In genomic region chr6:96923400-96923799, GRCh38 we compare ENCODE assay signal across 9 cellular contexts. TPM values are rescaled to one million over a fixed set of nuclear protein-coding genes. Genes with fewer than 3 reads are reported as not detected.
DNase-seq lines count a peak whose midpoint lies in the region; ATAC-seq and TF ChIP-seq lines count a peak whose summit lies in the region.
"Had no signal": no experiment of that assay in that cellular context is flagged by ENCODE, and none has a peak within 500 bp of the region (broad histone marks: within the 10 kb centered on the region; RNA-seq: fewer than 3 reads in every experiment).

No MANE protein-coding gene starts in this region.

- H3K27me3 ChIP-seq in DND-41 (ENCODE audit: insufficient read depth, low read length, poor library complexity) (peaks cover 25% of the 10 kb centered on the region), NT2/D1 (ENCODE audit: insufficient read depth, insufficient read length) (peaks cover 9% of the 10 kb centered on the region), aorta (ENCODE audit: control insufficient read depth in 1 of 2, insufficient read depth in 2 of 2, low read length in 1 of 2) (no peaks in the 10 kb centered on the region)

- no peaks in the 10 kb centered on the region for H4K20me1 ChIP-seq in DND-41 (ENCODE audit: insufficient read depth, low read length)

- TF ChIP-seq CTCF in DND-41 (IDR thresholded peaks at IDR 0.05; ENCODE audit: borderline replicate concordance, extremely low read depth, low read length, poor library complexity, severe bottlenecking) (no peak), progenitor cell of endocrine pancreas (IDR thresholded peaks at IDR 0.05; ENCODE audit: unreplicated experiment) (no peak)

- peak overlapping the region; percentile 97 for H3K27ac Mint-ChIP-seq in progenitor cell of endocrine pancreas

- H3K36me3 ChIP-seq in DND-41 (ENCODE audit: insufficient read depth, low read length) (no peaks in the 10 kb centered on the region; the same call in 1 of the 2 replicates), NT2/D1 (ENCODE audit: insufficient read depth, insufficient read length, low read length) (no peaks in the 10 kb centered on the region), aorta (ENCODE audit: control insufficient read depth in 1 of 2, insufficient read depth in 2 of 2, low read length in 1 of 2) (no peaks in the 10 kb centered on the region)

- H3K27ac ChIP-seq in DND-41 (ENCODE audit: low read length) (no peak overlapping the region), aorta (ENCODE audit: low read depth in 1 of 2, low read length in 2 of 2) (no peak overlapping the region)
- H3K27ac ChIP-seq: epithelial cell of prostate had no signal

- H2AFZ ChIP-seq in DND-41 (ENCODE audit: low read depth, low read length) = peak overlapping the region; percentile 99

- 71 to 75% methylated on average over 3 of the region's 3 CpGs for WGBS in aorta, 2 donors

- H3K79me2 ChIP-seq in DND-41 (ENCODE audit: insufficient read depth, low read length) = no peaks in the 10 kb centered on the region

- no peaks in the 10 kb centered on the region for H3K9me3 Mint-ChIP-seq in progenitor cell of endocrine pancreas (ENCODE audit: low read depth)

- H3K27me3 Mint-ChIP-seq in progenitor cell of endocrine pancreas = peaks cover 8% of the 10 kb centered on the region

- H3K9ac ChIP-seq in DND-41 (ENCODE audit: low read depth, low read length) = 0 out of 2 replicates have a peak overlapping the region, but pooled peaks have one; percentile 67
- peak overlapping the region; percentile 83 for H3K9ac ChIP-seq in NT2/D1 (ENCODE audit: insufficient read length, low read depth)

- H3K4me1 Mint-ChIP-seq in progenitor cell of endocrine pancreas (ENCODE audit: low read depth) = peaks cover 7% of the 10 kb centered on the region

- 0 out of 4 replicates have a peak overlapping the region, but pooled peaks of 1 of the 2 experiments have one; percentile 100 for H3K4me3 ChIP-seq in DND-41 (ENCODE audit: low read depth in 1 of 2, low read length in 2 of 2)
- peak overlapping the region; percentile 50 for H3K4me3 ChIP-seq in NT2/D1 (ENCODE audit: insufficient read length, low read depth)
- no peak overlapping the region for H3K4me3 ChIP-seq in aorta (ENCODE audit: low read length in 2 of 2)

- no peaks in the 10 kb centered on the region for H3K36me3 Mint-ChIP-seq in progenitor cell of endocrine pancreas (ENCODE audit: insufficient read depth)

- H3K4me1 ChIP-seq in DND-41 (ENCODE audit: insufficient read depth, low read length) (peaks cover 20% of the 10 kb centered on the region), NT2/D1 (ENCODE audit: insufficient read depth, insufficient read length) (no peaks in the 10 kb centered on the region), aorta (ENCODE audit: control insufficient read depth in 1 of 2, insufficient read depth in 2 of 2, low read length in 2 of 2) (no peaks in the 10 kb centered on the region)

- DNase-seq in DND-41 (no peak), NT2/D1 (ENCODE audit: low read depth, low spot score) (no peak), erythroblast (lab: John Stamatoyannopoulos, UW) (peak; percentile 28 to 36), progenitor cell of endocrine pancreas (ENCODE audit: low spot score, unreplicated experiment) (no peak), aorta (no peak), Kasumi-1 (lab: John Stamatoyannopoulos, UW) (no peak), HuH-7 (ENCODE audit: low spot score) (no peak)

- H3K4me2 ChIP-seq in DND-41 (ENCODE audit: insufficient read depth, low read length) = peak overlapping the region; percentile 100

- H3K9me3 ChIP-seq in DND-41 (ENCODE audit: insufficient read depth, low read length, severe bottlenecking) (no peaks in the 10 kb centered on the region), NT2/D1 (ENCODE audit: insufficient read depth, low read length) (no peaks in the 10 kb centered on the region), aorta (ENCODE audit: control insufficient read depth, low read length) (no peaks in the 10 kb centered on the region)

- intact Hi-C loops in aorta (cut with DNase I) = loop anchor here in 1 of 2 donors (5.0 kb wide), 1 partner anchor 134 kb away; no protein-coding TSS in a partner anchor

- H3K4me3 Mint-ChIP-seq in progenitor cell of endocrine pancreas (ENCODE audit: low read depth) = peak overlapping the region; percentile 98

- ATAC-seq in DND-41 (ENCODE audit: insufficient read depth, low read depth) (no peak), GM18517 (IDR thresholded peaks at IDR 0.05; ENCODE audit: unreplicated experiment) (no peak), aorta (ENCODE audit: low FRiP score) (no peak)

- no peak for TF ChIP-seq POLR2A in erythroblast (IDR thresholded peaks at IDR 0.05; ENCODE audit: low read length)

RNA-seq across cellular contexts. Expression of gene KLHL32, which starts 1.1 kb away (rescaled TPM):
- 2.1 and 2.9 TPM in 2 replicates for total RNA-seq in progenitor cell of endocrine pancreas
- total RNA-seq in aorta = under 1 TPM; 0.21 to 0.39 TPM
- polyA plus RNA-seq in aorta = under 1 TPM in 1 of 2 donors, not detected in 1; 0.05 TPM

RNA-seq across cellular contexts. Expression of gene NDUFAF4, which starts 25.7 kb away (rescaled TPM):
- 28.4 and 31.5 TPM in 2 replicates for total RNA-seq in progenitor cell of endocrine pancreas
- total RNA-seq in aorta = 10 to 100 TPM; 13.4 to 32.0 TPM
- 10 to 100 TPM; 15.7 to 26.5 TPM for polyA plus RNA-seq in aorta

Comparison
In these comparisons a context has a peak if more than half of its experiments do, and no peak if none do; other contexts are left out.
1. DNase-seq: peak in erythroblast (2 of 2); none in DND-41 (single experiment), NT2/D1 (single experiment), progenitor cell of endocrine pancreas (single experiment), aorta (0 of 2), Kasumi-1 (0 of 2) and HuH-7 (single experiment).